Comparison of ENCODE assay signal across 1 cellular context in the genomic region with DNA sequence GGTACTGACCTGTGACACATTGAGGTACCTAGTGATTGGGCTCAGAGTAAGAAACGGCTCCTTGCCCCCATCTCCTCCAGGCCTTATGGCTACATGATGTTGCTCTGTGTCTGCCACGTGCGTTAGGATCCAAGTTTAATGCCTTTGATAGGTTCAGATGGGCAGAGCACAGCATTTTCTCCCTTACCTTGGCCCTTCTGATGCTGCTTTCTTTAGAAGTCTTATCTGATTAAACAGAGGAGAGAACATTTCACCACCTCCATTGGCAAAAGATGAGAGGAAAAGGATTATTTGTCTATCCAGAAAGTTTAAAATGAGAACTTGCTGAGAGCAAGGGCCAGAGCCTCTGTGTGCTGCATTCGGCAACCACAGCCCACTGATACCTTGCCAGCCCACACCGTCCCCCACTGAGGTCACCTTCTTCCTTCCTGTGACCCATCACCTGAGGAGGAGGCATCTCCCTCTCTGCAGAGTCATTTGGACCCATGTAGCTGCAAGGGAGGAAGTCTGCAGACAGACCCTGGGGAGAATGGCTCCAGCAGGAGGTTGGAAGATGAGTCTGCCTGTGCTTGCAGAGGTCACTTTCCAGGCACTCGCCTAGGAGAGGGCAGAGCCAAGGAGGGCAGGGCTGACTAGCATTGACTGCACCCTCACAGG.
A peak's percentile ranks its signal among the peaks of the same experiment; 100 is the strongest.
TF ChIP-seq lines count a peak whose summit lies in the region.

No MANE protein-coding gene starts in this region.

TF ChIP-seq in GM12878, 131 proteins besides CTCF, POLR2A, EP300 and RAD21:
- TF ChIP-seq SMAD1 (IDR thresholded peaks at IDR 0.05; ENCODE audit: low read depth, partially characterized antibody) = no peak
- 0 out of 2 replicates have a peak, but pooled peaks have one; percentile 27 for TF ChIP-seq RUNX3 (IDR thresholded peaks at IDR 0.05; ENCODE audit: low read length)
TF ChIP-seq in GM12878: peak in this region for 1.
